ENCODE assay signal across 9 cellular contexts in genomic region chr4:7960790-7961655, GRCh38. TPM values are rescaled to one million over a fixed set of nuclear protein-coding genes. Genes with fewer than 3 reads are reported as not detected.
DNase-seq lines count a peak whose midpoint lies in the region; ATAC-seq and TF ChIP-seq lines count a peak whose summit lies in the region.
"Had no signal": no experiment of that assay in that cellular context is flagged by ENCODE, and none has a peak within 500 bp of the region (broad histone marks: within the 10 kb centered on the region; RNA-seq: fewer than 3 reads in every experiment).

No MANE protein-coding gene starts in this region.

- no peaks in the 10 kb centered on the region for H3K36me3 ChIP-seq in Peyer's patch

- peaks cover 50% of the 10 kb centered on the region for H3K27me3 Mint-ChIP-seq in stimulated activated memory B cell treated with anti-CD40 and anti-IgM and Interleukin-4, amounts not matched to agents 10 μg/mL and 1 μg/mL and 100 μg/mL, for 72 hours

- TF ChIP-seq CTCF in HFF-Myc (IDR thresholded peaks at IDR 0.05; ENCODE audit: low read depth, low read length, missing control alignments) (no peak), Peyer's patch (IDR thresholded peaks at IDR 0.05) (no peak)

- H3K4me3 ChIP-seq in HFF-Myc (replicated peaks; ENCODE audit: low read depth, low read length), result no peak overlapping the region
- H3K4me3 ChIP-seq in Peyer's patch, result no peak overlapping the region

- no peaks in the 10 kb centered on the region for H3K36me3 Mint-ChIP-seq in stimulated activated memory B cell treated with anti-CD40 and anti-IgM and Interleukin-4, amounts not matched to agents 10 μg/mL and 1 μg/mL and 100 μg/mL, for 72 hours

- TF ChIP-seq POLR2A in Peyer's patch (IDR thresholded peaks at IDR 0.05), result no peak

- peaks cover 0 to 25% (median 0%) of the 10 kb centered on the region in 4 donors for H3K4me1 ChIP-seq in Peyer's patch

- peaks cover 11% of the 10 kb centered on the region for H3K4me1 Mint-ChIP-seq in stimulated activated memory B cell treated with anti-CD40 and anti-IgM and Interleukin-4, amounts not matched to agents 10 μg/mL and 1 μg/mL and 100 μg/mL, for 72 hours

- no peaks in the 10 kb centered on the region for H3K9me3 Mint-ChIP-seq in stimulated activated memory B cell treated with anti-CD40 and anti-IgM and Interleukin-4, amounts not matched to agents 10 μg/mL and 1 μg/mL and 100 μg/mL, for 72 hours

- peak overlapping the region in 2 of 4 donors; percentile 34 to 81 for H3K27ac ChIP-seq in Peyer's patch
- H3K27ac ChIP-seq: parathyroid adenoma had no signal

- H3K27me3 ChIP-seq in Peyer's patch, result no peaks in the 10 kb centered on the region

- no peaks in the 10 kb centered on the region for H3K9me3 ChIP-seq in Peyer's patch

- peak; percentile 83 for ATAC-seq in stimulated activated memory B cell treated with anti-CD40 and anti-IgM and Interleukin-4, amounts not matched to agents 10 μg/mL and 1 μg/mL and 100 μg/mL, for 72 hours

- DNase-seq in ELR (ENCODE audit: low read depth) (peak; percentile 97), HFF-Myc (ENCODE audit: extremely low read depth, low read depth) (peak; percentile 99), NOMO-1 treated with DMSO at 0.1 percent for 48 hours (lab: John Stamatoyannopoulos, UW; ENCODE audit: unreplicated experiment) (peak; percentile 81), anterior cingulate cortex (lab: John Stamatoyannopoulos, UW) (peak in 32 of 58 donors; percentile 17 to 82 (median 48)), medulla oblongata (ENCODE audit: extremely low spot score) (peak; percentile 82), NCI-H2081 treated with DMSO at 0.1 percent for 48 hours (lab: John Stamatoyannopoulos, UW) (no peak), Peyer's patch (no peak)

- peak overlapping the region; percentile 58 for H3K27ac Mint-ChIP-seq in stimulated activated memory B cell treated with anti-CD40 and anti-IgM and Interleukin-4, amounts not matched to agents 10 μg/mL and 1 μg/mL and 100 μg/mL, for 72 hours

- no peak overlapping the region for H3K4me3 Mint-ChIP-seq in stimulated activated memory B cell treated with anti-CD40 and anti-IgM and Interleukin-4, amounts not matched to agents 10 μg/mL and 1 μg/mL and 100 μg/mL, for 72 hours

RNA-seq across cellular contexts. Expression of gene AFAP1, which starts 21.4 kb away (rescaled TPM):
- 10 to 100 TPM; 15.8 to 42.9 (median 31.3) TPM for total RNA-seq in Peyer's patch

Comparison
In these comparisons a context has a peak if more than half of its experiments do, and no peak if none do; other contexts are left out.
1. DNase-seq: peak in ELR (single experiment), HFF-Myc (single experiment), NOMO-1 treated with DMSO at 0.1 percent for 48 hours (single experiment), anterior cingulate cortex (32 of 58) and medulla oblongata (single experiment); none in NCI-H2081 treated with DMSO at 0.1 percent for 48 hours (single experiment) and Peyer's patch (0 of 3).